8 cellular contexts compared by ENCODE assay signal in genomic region chr22:38981005-38981658, GRCh38. TPM values are rescaled to one million over a fixed set of nuclear protein-coding genes. Genes with fewer than 3 reads are reported as not detected.
DNase-seq lines count a peak whose midpoint lies in the region; ATAC-seq and TF ChIP-seq lines count a peak whose summit lies in the region.

No MANE protein-coding gene starts in this region.

- H3K9me3 ChIP-seq in AG04450 (ENCODE audit: control insufficient read depth, insufficient read depth, low read length) (peaks cover 16% of the 10 kb centered on the region), adrenal gland (replicated peaks in 1 of 3) (no peaks in the 10 kb centered on the region), left lung (no peaks in the 10 kb centered on the region), aorta (ENCODE audit: control insufficient read depth, low read length) (no peaks in the 10 kb centered on the region)

- no peak for DNase-seq in AG04450 (ENCODE audit: low read depth, low spot score)
- DNase-seq in adrenal gland: peak in 4 of 7 donors; percentile 35 to 62 (median 50)
- DNase-seq in left lung: peak in 1 of 2 donors; percentile 52
- peak; percentile 24 to 62 for DNase-seq in aorta
- DNase-seq in NCI-H128 (lab: John Stamatoyannopoulos, UW; ENCODE audit: unreplicated experiment): no peak
- no peak for DNase-seq in midbrain (lab: John Stamatoyannopoulos, UW)

- CTCF ChIA-PET in AG04450 (lab: Charles Lee): interaction anchor here (0.6 to 3.0 kb wide), 5 partner anchors 8 to 608 kb away, joined by 3 to 11 read pairs (median 4); no protein-coding TSS in a partner anchor

- intact Hi-C loops in adrenal gland (cut with DNase I) (no loop called here), left lung (cut with DNase I) (no loop called here), aorta (cut with DNase I) (loop anchor here in 1 of 2 donors (5.0 kb wide), 1 partner anchor 119 kb away; no protein-coding TSS in a partner anchor)

- TF ChIP-seq POLR2A in adrenal gland (IDR thresholded peaks at IDR 0.05): no peak

- no peaks in the 10 kb centered on the region for H3K4me1 ChIP-seq in adrenal gland (replicated peaks in 1 of 2)
- H3K4me1 ChIP-seq in left lung: peaks cover 6 to 13% of the 10 kb centered on the region in 2 donors
- no peaks in the 10 kb centered on the region for H3K4me1 ChIP-seq in aorta (ENCODE audit: control insufficient read depth in 1 of 2, insufficient read depth in 2 of 2, low read length in 2 of 2)

- ATAC-seq in left lung: peak; percentile 68
- ATAC-seq in aorta (ENCODE audit: low FRiP score): peak; percentile 72
- no peak for ATAC-seq in HG03342 (IDR thresholded peaks at IDR 0.05; ENCODE audit: unreplicated experiment)

- H3K36me3 ChIP-seq in adrenal gland (replicated peaks in 1 of 2) (no peaks in the 10 kb centered on the region), left lung (no peaks in the 10 kb centered on the region), aorta (ENCODE audit: control insufficient read depth in 1 of 2, insufficient read depth in 2 of 2, low read length in 1 of 2) (no peaks in the 10 kb centered on the region)

- H3K27ac ChIP-seq in AG04450 (ENCODE audit: low read depth, low read length) (no peak overlapping the region), adrenal gland (peak overlapping the region in 1 of 5 donors; percentile 79), left lung (peak overlapping the region in 1 of 2 donors; percentile 13), aorta (ENCODE audit: low read depth in 1 of 2, low read length in 2 of 2) (no peak overlapping the region)

- TF ChIP-seq CTCF in AG04450 (IDR thresholded peaks at IDR 0.05; ENCODE audit: low read depth, low read length) (peak; percentile 53), GM12875 (IDR thresholded peaks at IDR 0.05; ENCODE audit: borderline replicate concordance, insufficient read depth, low read depth, low read length) (peak; percentile 69), adrenal gland (IDR thresholded peaks at IDR 0.05) (peak in 4 of 6 experiments; percentile 27 to 44 (median 38)), left lung (IDR thresholded peaks at IDR 0.05) (peak in 1 of 2 donors; percentile 24)

- 19 to 25% (median 23%) methylated on average over 21 of the region's 21 CpGs for WGBS in adrenal gland, 4 donors
- 20 to 23% methylated on average over 21 of the region's 21 CpGs for WGBS in aorta, 2 donors

- no peak overlapping the region for H3K4me3 ChIP-seq in AG04450 (ENCODE audit: low read depth, low read length)
- H3K4me3 ChIP-seq in GM12875 (ENCODE audit: low read depth, low read length): no peak overlapping the region
- H3K4me3 ChIP-seq in adrenal gland: peak overlapping the region in 1 of 4 donors; percentile 57
- H3K4me3 ChIP-seq in left lung: peak overlapping the region in 1 of 2 donors; percentile 29
- H3K4me3 ChIP-seq in aorta (ENCODE audit: low read length in 2 of 2): no peak overlapping the region

- POLR2A ChIA-PET in AG04450 (lab: Yijun Ruan, JAX): interaction anchor here (0.6 kb wide), 2 partner anchors 213 to 1260 kb away, joined by 3 read pairs; no protein-coding TSS in a partner anchor

- H3K27me3 ChIP-seq in AG04450 (ENCODE audit: control insufficient read depth, insufficient read depth, low read length) (peaks cover under 1% of the 10 kb centered on the region), adrenal gland (no peaks in the 10 kb centered on the region), left lung (no peaks in the 10 kb centered on the region), aorta (ENCODE audit: control insufficient read depth in 1 of 2, insufficient read depth in 2 of 2, low read length in 1 of 2) (no peaks in the 10 kb centered on the region)

RNA-seq across cellular contexts. Expression of gene APOBEC3B, which starts 1.0 kb away (rescaled TPM):
- 12.5 TPM in 2 replicates for polyA plus RNA-seq in AG04450 (2011; rRNA removed)
- 11.4 and 12.7 TPM in 2 replicates for polyA minus RNA-seq in AG04450 (2011; rRNA and poly(A)+ RNA removed)
- total RNA-seq in adrenal gland: 1 to 10 TPM in 6 of 8 donors, under 1 TPM in 1, not detected in 1; 0.74 to 2.4 (median 1.5) TPM
- 1 to 10 TPM in 2 of 3 donors, under 1 TPM in 1; 0.32 to 2.8 (median 1.0) TPM for polyA plus RNA-seq in adrenal gland
- total RNA-seq in left lung: 1 to 10 TPM; 1.9 to 9.5 TPM
- total RNA-seq in aorta: 1 to 10 TPM in 1 of 2 donors, not detected in 1; 1.4 TPM
- 1 to 10 TPM in 1 of 2 donors, not detected in 1; 2.0 TPM for polyA plus RNA-seq in aorta

RNA-seq across cellular contexts. Expression of gene APOBEC3A, which starts 23.7 kb away (rescaled TPM):
- polyA plus RNA-seq in AG04450 (2011; rRNA removed) (not detected in 2 replicates), adrenal gland (under 1 TPM; 0.27 to 0.72 (median 0.48) TPM), aorta (1 to 10 TPM in 1 of 2 donors, not detected in 1; 4.4 TPM)
- not detected in 2 replicates for polyA minus RNA-seq in AG04450 (2011; rRNA and poly(A)+ RNA removed)
- total RNA-seq in adrenal gland (under 1 TPM in 4 of 8 donors, not detected in 4; 0.28 to 0.95 (median 0.54) TPM), left lung (10 to 100 TPM in 1 of 2 donors, 1 to 10 TPM in 1; 2.4 to 25.5 TPM), aorta (1 to 10 TPM; 1.4 to 7.3 TPM)

RNA-seq across cellular contexts. Expression of gene APOBEC3C, which starts 32.9 kb away (rescaled TPM):
- 35.5 and 41.3 TPM in 2 replicates for polyA plus RNA-seq in AG04450 (2011; rRNA removed)
- polyA minus RNA-seq in AG04450 (2011; rRNA and poly(A)+ RNA removed): 31.8 and 33.4 TPM in 2 replicates
- 10 to 100 TPM; 31.0 to 88.2 (median 40.5) TPM for total RNA-seq in adrenal gland
- 10 to 100 TPM; 38.5 to 62.0 (median 42.9) TPM for polyA plus RNA-seq in adrenal gland
- total RNA-seq in left lung: 10 to 100 TPM; 25.7 to 36.1 TPM
- total RNA-seq in aorta: 10 to 100 TPM; 12.4 to 25.3 TPM
- polyA plus RNA-seq in aorta: 10 to 100 TPM; 17.8 TPM

RNA-seq across cellular contexts. Expression of gene APOBEC3D, which starts 39.8 kb away (rescaled TPM):
- polyA plus RNA-seq in AG04450 (2011; rRNA removed) (0.73 and 1.4 TPM in 2 replicates), adrenal gland (1 to 10 TPM; 1.8 to 4.8 (median 2.0) TPM), aorta (1 to 10 TPM in 1 of 2 donors, under 1 TPM in 1; 0.95 to 1.4 TPM)
- 0.87 and 1.0 TPM in 2 replicates for polyA minus RNA-seq in AG04450 (2011; rRNA and poly(A)+ RNA removed)
- total RNA-seq in adrenal gland (1 to 10 TPM; 1.8 to 7.9 (median 6.0) TPM), left lung (1 to 10 TPM; 3.7 to 5.5 TPM), aorta (1 to 10 TPM; 1.8 to 4.9 TPM)

RNA-seq across cellular contexts. Expression of gene APOBEC3F, which starts 59.5 kb away (rescaled TPM):
- polyA plus RNA-seq in AG04450 (2011; rRNA removed) (7.9 and 9.8 TPM in 2 replicates), adrenal gland (10 to 100 TPM in 2 of 3 donors, 1 to 10 TPM in 1; 8.6 to 20.2 (median 12.9) TPM), aorta (1 to 10 TPM; 4.9 to 9.5 TPM)
- 14.0 and 19.0 TPM in 2 replicates for polyA minus RNA-seq in AG04450 (2011; rRNA and poly(A)+ RNA removed)
- total RNA-seq in adrenal gland (10 to 100 TPM in 6 of 8 donors, 1 to 10 TPM in 2; 7.0 to 22.1 (median 11.0) TPM), left lung (10 to 100 TPM; 11.2 to 12.4 TPM), aorta (1 to 10 TPM; 6.3 to 9.4 TPM)

Comparison
In these comparisons a context has a peak if more than half of its experiments do, and no peak if none do; other contexts are left out.
1. DNase-seq: peak in adrenal gland (4 of 7) and aorta (2 of 2); none in AG04450 (single experiment), NCI-H128 (single experiment) and midbrain (single experiment).